Comparison of ENCODE assay signal across 21 cellular contexts in the genomic region with DNA sequence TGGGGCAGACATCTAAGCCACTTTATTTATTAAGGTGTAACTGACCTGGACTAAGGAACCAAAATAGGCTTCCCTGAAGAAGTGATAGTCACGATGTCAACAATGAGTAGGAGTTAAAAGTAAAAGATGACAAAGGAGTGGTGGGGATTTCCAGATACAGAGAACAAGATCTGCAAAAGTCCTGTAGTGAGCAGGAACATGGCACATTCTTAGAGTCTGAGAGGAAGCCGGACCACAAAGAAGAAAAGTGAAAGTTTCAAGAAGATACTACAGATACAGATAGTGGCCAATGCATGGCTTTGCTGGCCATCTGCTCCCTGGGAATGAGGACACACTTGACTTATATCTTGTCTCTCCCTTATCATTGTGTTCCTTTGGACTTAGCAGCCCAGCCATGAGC.
DNase-seq lines count a peak whose midpoint lies in the region; ATAC-seq and TF ChIP-seq lines count a peak whose summit lies in the region.
"Had no signal": no experiment of that assay in that cellular context is flagged by ENCODE, and none has a peak within 500 bp of the region (broad histone marks: within the 10 kb centered on the region; RNA-seq: fewer than 3 reads in every experiment).

No MANE protein-coding gene starts in this region.

- no peaks in the 10 kb centered on the region for H3K9me3 Mint-ChIP-seq in activated CD8-positive, alpha-beta T cell treated with anti-CD3 and anti-CD28 coated beads for 36 hours
- H3K9me3 Mint-ChIP-seq in activated CD8-positive, alpha-beta T cell treated with anti-CD3 and anti-CD28 coated beads, Interleukin-2, amount 10 ng/mL, durations not matched to agents 7 days and 5 days (ENCODE audit: insufficient read depth), result no peaks in the 10 kb centered on the region
- H3K9me3 Mint-ChIP-seq in GM23338, result no peaks in the 10 kb centered on the region
- H3K9me3 Mint-ChIP-seq in stimulated activated effector memory CD8-positive, alpha-beta T cell treated with anti-CD3 and anti-CD28 coated beads, Interleukin-12 subunit alpha, Interleukin-12 subunit beta, amount 100 ng/mL, for 72 hours, result no peaks in the 10 kb centered on the region

- POLR2A ChIA-PET in activated CD8-positive, alpha-beta T cell treated with anti-CD3 and anti-CD28 coated beads for 36 hours (lab: Charles Lee), result no interaction called here
- POLR2A ChIA-PET in activated CD8-positive, alpha-beta T cell treated with anti-CD3 and anti-CD28 coated beads, Interleukin-2, amount 10 ng/mL, durations not matched to agents 7 days and 5 days (lab: Charles Lee), result no interaction called here

- H3K4me1 Mint-ChIP-seq in activated CD8-positive, alpha-beta T cell treated with anti-CD3 and anti-CD28 coated beads for 36 hours (ENCODE audit: low read depth), result peaks cover 8% of the 10 kb centered on the region
- peaks cover 5% of the 10 kb centered on the region for H3K4me1 Mint-ChIP-seq in activated CD8-positive, alpha-beta T cell treated with anti-CD3 and anti-CD28 coated beads, Interleukin-2, amount 10 ng/mL, durations not matched to agents 7 days and 5 days (ENCODE audit: low read depth)
- H3K4me1 Mint-ChIP-seq in GM23338, result peaks cover 11% of the 10 kb centered on the region
- no peaks in the 10 kb centered on the region for H3K4me1 Mint-ChIP-seq in stimulated activated effector memory CD8-positive, alpha-beta T cell treated with anti-CD3 and anti-CD28 coated beads, Interleukin-12 subunit alpha, Interleukin-12 subunit beta, amount 100 ng/mL, for 72 hours

- no peaks in the 10 kb centered on the region for H3K36me3 Mint-ChIP-seq in activated CD8-positive, alpha-beta T cell treated with anti-CD3 and anti-CD28 coated beads for 36 hours (ENCODE audit: low read depth)
- H3K36me3 Mint-ChIP-seq in activated CD8-positive, alpha-beta T cell treated with anti-CD3 and anti-CD28 coated beads, Interleukin-2, amount 10 ng/mL, durations not matched to agents 7 days and 5 days (ENCODE audit: low read depth), result no peaks in the 10 kb centered on the region
- H3K36me3 Mint-ChIP-seq in GM23338 (ENCODE audit: low read depth), result no peaks in the 10 kb centered on the region
- H3K36me3 Mint-ChIP-seq in stimulated activated effector memory CD8-positive, alpha-beta T cell treated with anti-CD3 and anti-CD28 coated beads, Interleukin-12 subunit alpha, Interleukin-12 subunit beta, amount 100 ng/mL, for 72 hours, result no peaks in the 10 kb centered on the region
- H3K36me3 Mint-ChIP-seq: CD4-positive, CD25-positive, alpha-beta regulatory T cell had no signal

- H3K27ac Mint-ChIP-seq in activated CD8-positive, alpha-beta T cell treated with anti-CD3 and anti-CD28 coated beads for 36 hours, result no peak overlapping the region
- no peak overlapping the region for H3K27ac Mint-ChIP-seq in activated CD8-positive, alpha-beta T cell treated with anti-CD3 and anti-CD28 coated beads, Interleukin-2, amount 10 ng/mL, durations not matched to agents 7 days and 5 days
- no peak overlapping the region for H3K27ac Mint-ChIP-seq in GM23338
- no peak overlapping the region for H3K27ac Mint-ChIP-seq in stimulated activated effector memory CD8-positive, alpha-beta T cell treated with anti-CD3 and anti-CD28 coated beads, Interleukin-12 subunit alpha, Interleukin-12 subunit beta, amount 100 ng/mL, for 72 hours
- H3K27ac Mint-ChIP-seq: CD4-positive, CD25-positive, alpha-beta regulatory T cell had no signal

- H3F3A ChIP-seq in GM23338 (replicated peaks; ENCODE audit: low read depth), result no peaks in the 10 kb centered on the region

- 83% methylated on average over 2 of the region's 2 CpGs for WGBS in suprapubic skin

- H3K4me3 ChIP-seq in GM23338, result no peak overlapping the region
- no peak overlapping the region for H3K4me3 ChIP-seq in suprapubic skin
- H3K4me3 ChIP-seq: K562, pancreas had no signal

- CTCF ChIA-PET in activated CD8-positive, alpha-beta T cell treated with anti-CD3 and anti-CD28 coated beads for 36 hours (lab: Charles Lee), result no interaction called here
- CTCF ChIA-PET in activated CD8-positive, alpha-beta T cell treated with anti-CD3 and anti-CD28 coated beads, Interleukin-2, amount 10 ng/mL, durations not matched to agents 7 days and 5 days (lab: Charles Lee), result no interaction called here

- no peak overlapping the region for H3K27ac ChIP-seq in GM23338 (ENCODE audit: low read depth)
- H3K27ac ChIP-seq in suprapubic skin, result no peak overlapping the region
- H3K27ac ChIP-seq: pancreas had no signal

- H3K27me3 ChIP-seq in GM23338 (ENCODE audit: insufficient read depth), result no peaks in the 10 kb centered on the region
- H3K27me3 ChIP-seq in suprapubic skin, result no peaks in the 10 kb centered on the region
- H3K27me3 ChIP-seq: pancreas had no signal

- peak; percentile 55 for ATAC-seq in activated CD8-positive, alpha-beta T cell treated with anti-CD3 and anti-CD28 coated beads for 36 hours
- ATAC-seq in activated CD8-positive, alpha-beta T cell treated with anti-CD3 and anti-CD28 coated beads, Interleukin-2, amount 10 ng/mL, durations not matched to agents 7 days and 5 days, result no peak
- ATAC-seq in GM23338, result no peak
- ATAC-seq in HG03378 (IDR thresholded peaks at IDR 0.05; ENCODE audit: unreplicated experiment), result peak; percentile 77
- ATAC-seq in stimulated activated effector memory CD8-positive, alpha-beta T cell treated with anti-CD3 and anti-CD28 coated beads, Interleukin-12 subunit alpha, Interleukin-12 subunit beta, amount 100 ng/mL, for 72 hours, result peak; percentile 52
- no peak for ATAC-seq in GM18873 (IDR thresholded peaks at IDR 0.05; ENCODE audit: low FRiP score, unreplicated experiment)
- ATAC-seq: K562, Panc1, pancreas had no signal

- H3K4me3 Mint-ChIP-seq in activated CD8-positive, alpha-beta T cell treated with anti-CD3 and anti-CD28 coated beads for 36 hours, result no peak overlapping the region
- no peak overlapping the region for H3K4me3 Mint-ChIP-seq in activated CD8-positive, alpha-beta T cell treated with anti-CD3 and anti-CD28 coated beads, Interleukin-2, amount 10 ng/mL, durations not matched to agents 7 days and 5 days
- no peak overlapping the region for H3K4me3 Mint-ChIP-seq in GM23338
- no peak overlapping the region for H3K4me3 Mint-ChIP-seq in stimulated activated effector memory CD8-positive, alpha-beta T cell treated with anti-CD3 and anti-CD28 coated beads, Interleukin-12 subunit alpha, Interleukin-12 subunit beta, amount 100 ng/mL, for 72 hours
- H3K4me3 Mint-ChIP-seq: CD4-positive, CD25-positive, alpha-beta regulatory T cell had no signal

- no peaks in the 10 kb centered on the region for H4K20me1 ChIP-seq in GM23338 (replicated peaks; ENCODE audit: insufficient read depth)

- H3K27me3 Mint-ChIP-seq in activated CD8-positive, alpha-beta T cell treated with anti-CD3 and anti-CD28 coated beads for 36 hours, result peaks cover 11% of the 10 kb centered on the region
- H3K27me3 Mint-ChIP-seq in activated CD8-positive, alpha-beta T cell treated with anti-CD3 and anti-CD28 coated beads, Interleukin-2, amount 10 ng/mL, durations not matched to agents 7 days and 5 days (ENCODE audit: low read depth), result peaks cover 1% of the 10 kb centered on the region
- no peaks in the 10 kb centered on the region for H3K27me3 Mint-ChIP-seq in GM23338 (ENCODE audit: insufficient read depth, low read depth, poor library complexity)

- H2AFZ ChIP-seq in GM23338, result 0 out of 2 replicates have a peak overlapping the region, but pooled peaks have one; percentile 23

- no peaks in the 10 kb centered on the region for H3K79me2 ChIP-seq in GM23338 (replicated peaks; ENCODE audit: insufficient read depth)

- no peak for DNase-seq in activated CD8-positive, alpha-beta T cell treated with anti-CD3 and anti-CD28 coated beads for 36 hours
- no peak for DNase-seq in activated CD8-positive, alpha-beta T cell treated with anti-CD3 and anti-CD28 coated beads, Interleukin-2, amount 10 ng/mL, durations not matched to agents 7 days and 5 days
- DNase-seq in GM23338 (ENCODE audit: low spot score) (no peak), glomerular visceral epithelial cell (ENCODE audit: extremely low spot score) (no peak), suprapubic skin (ENCODE audit: low spot score in 2 of 2) (no peak)
- DNase-seq in stimulated activated effector memory CD8-positive, alpha-beta T cell treated with anti-CD3 and anti-CD28 coated beads, Interleukin-12 subunit alpha, Interleukin-12 subunit beta, amount 100 ng/mL, for 72 hours (ENCODE audit: low spot score in 2 of 2), result no peak
- DNase-seq: 8988T; activated CD4-positive, CD25-positive, alpha-beta regulatory T cell; activated CD8-positive, alpha-beta memory T cell treated with anti-CD3 and anti-CD28 coated beads, Interleukin-2, amount 50 U/mL, for 48 hours; CD4-positive, CD25-positive, alpha-beta regulatory T cell; EL; GOT3; NCI-H1436; NCI-H510A treated with DMSO at 0.1 percent for 48 hours; pancreas; stimulated activated CD4-positive, alpha-beta T cell treated with anti-CD3 and anti-CD28 coated beads, Interleukin-12 subunit alpha, Interleukin-12 subunit beta, amount 100 ng/mL, for 4 hours; T-helper 1 cell had no signal

- TF ChIP-seq POLR2A in suprapubic skin (IDR thresholded peaks at IDR 0.05), result no peak

- H3K9me3 ChIP-seq in suprapubic skin, result no peaks in the 10 kb centered on the region
- H3K9me3 ChIP-seq: pancreas had no signal

- H3K4me2 ChIP-seq in GM23338, result no peak overlapping the region

- intact Hi-C loops in activated CD8-positive, alpha-beta T cell treated with anti-CD3 and anti-CD28 coated beads for 36 hours (cut with micrococcal nuclease), result no loop called here

- H3K36me3 ChIP-seq in GM23338 (ENCODE audit: insufficient read depth) (no peaks in the 10 kb centered on the region), suprapubic skin (no peaks in the 10 kb centered on the region)
- H3K36me3 ChIP-seq: pancreas had no signal

- H3K4me1 ChIP-seq in GM23338 (ENCODE audit: insufficient read depth) (no peaks in the 10 kb centered on the region), suprapubic skin (no peaks in the 10 kb centered on the region)
- H3K4me1 ChIP-seq: pancreas had no signal

- no peaks in the 10 kb centered on the region for H3K9me2 ChIP-seq in GM23338 (ENCODE audit: insufficient read depth)

- no peak for TF ChIP-seq CTCF in activated CD8-positive, alpha-beta T cell treated with anti-CD3 and anti-CD28 coated beads for 36 hours (IDR thresholded peaks at IDR 0.05)
- TF ChIP-seq CTCF in GM23338 (conservative IDR thresholded peaks at IDR 0.05; ENCODE audit: low read depth in 2 of 2), result no peak
- no peak for TF ChIP-seq CTCF in suprapubic skin (IDR thresholded peaks at IDR 0.05)

- no peak for TF ChIP-seq EP300 in suprapubic skin (IDR thresholded peaks at IDR 0.05)

TF ChIP-seq in GM23338, 12 proteins besides CTCF, POLR2A, EP300 and RAD21 (continues in another document):
- TF ChIP-seq JUNB (IDR thresholded peaks at IDR 0.05; ENCODE audit: unreplicated experiment) (no peak), STAT1 (IDR thresholded peaks at IDR 0.05; ENCODE audit: unreplicated experiment) (no peak)

Comparison
In these comparisons a context has a peak if more than half of its experiments do, and no peak if none do; other contexts are left out.
1. ATAC-seq: peak in activated CD8-positive, alpha-beta T cell treated with anti-CD3 and anti-CD28 coated beads for 36 hours (single experiment), HG03378 (single experiment) and stimulated activated effector memory CD8-positive, alpha-beta T cell treated with anti-CD3 and anti-CD28 coated beads, Interleukin-12 subunit alpha, Interleukin-12 subunit beta, amount 100 ng/mL, for 72 hours (single experiment); none in activated CD8-positive, alpha-beta T cell treated with anti-CD3 and anti-CD28 coated beads, Interleukin-2, amount 10 ng/mL, durations not matched to agents 7 days and 5 days (single experiment), GM23338 (single experiment) and GM18873 (single experiment).